8 cellular contexts compared by ENCODE assay signal in the genomic region with DNA sequence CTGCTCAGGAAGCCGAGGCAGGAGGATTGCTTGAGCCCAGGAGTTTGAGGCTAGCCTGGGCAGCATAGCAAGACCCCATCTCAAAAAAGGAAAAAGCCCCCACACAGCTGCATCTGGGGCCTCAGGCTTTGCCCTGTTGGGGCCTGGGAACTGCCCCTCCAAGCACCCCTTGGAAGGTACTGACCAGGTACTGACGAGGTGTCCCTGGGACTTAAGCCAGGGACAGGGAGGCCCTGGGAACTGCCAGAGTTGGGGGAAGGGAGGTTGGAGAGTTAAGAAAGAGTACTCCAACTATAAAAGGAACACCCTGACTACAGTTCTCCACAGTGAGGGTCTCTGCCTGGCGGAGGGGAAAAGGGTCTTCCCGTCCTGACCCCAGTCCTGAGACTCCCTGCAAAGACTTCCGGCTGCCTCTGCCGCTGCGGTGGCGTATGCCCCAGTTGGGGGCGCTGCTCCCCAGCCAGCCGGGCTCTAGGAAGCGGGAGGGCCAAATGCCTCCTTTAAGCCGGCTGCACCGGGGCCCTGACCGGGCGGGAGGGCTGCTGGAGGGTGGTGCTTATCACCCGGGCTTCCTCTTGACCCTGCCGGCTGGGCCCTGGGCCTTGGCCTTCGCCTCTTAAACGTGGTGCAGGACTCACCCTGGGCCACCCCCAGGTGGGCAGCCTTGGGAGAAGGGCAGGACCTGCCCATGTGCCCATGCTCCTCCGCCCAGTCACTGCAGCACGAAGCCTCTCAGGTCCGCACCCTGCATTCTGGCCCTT.
A peak's percentile ranks its signal among the peaks of the same experiment; 100 is the strongest.
DNase-seq lines count a peak whose midpoint lies in the region.

No MANE protein-coding gene starts in this region.

- intact Hi-C loops in posterior cingulate gyrus (cut with DNase I): loop anchor here (10.0 kb wide), 1 partner anchor 55 kb away; the partner anchor contains the start of gene UCN

- DNase-seq in SIG-M5 treated with dmso at 0.1 percent for 504 hours (lab: John Stamatoyannopoulos, UW; ENCODE audit: unreplicated experiment) (peak; percentile 18), SIG-M5 (lab: John Stamatoyannopoulos, UW) (no peak), NCI-H69 (lab: John Stamatoyannopoulos, UW) (peak; percentile 51), activated T-cell treated with anti-CD3 and anti-CD28 coated beads for 48 hours (ENCODE audit: low read depth) (peak; percentile 73), germinal center (ENCODE audit: low spot score) (peak; percentile 64), posterior cingulate gyrus (peak in 7 of 10 donors; percentile 31 to 93 (median 59)), NCI-H1048 (lab: John Stamatoyannopoulos, UW) (no peak)
- DNase-seq in effector CD4-positive, alpha-beta T cell: no peak

Comparison
In these comparisons a context has a peak if more than half of its experiments do, and no peak if none do; other contexts are left out.
1. DNase-seq: peak in SIG-M5 treated with dmso at 0.1 percent for 504 hours (single experiment), NCI-H69 (single experiment), activated T-cell treated with anti-CD3 and anti-CD28 coated beads for 48 hours (single experiment), germinal center (single experiment) and posterior cingulate gyrus (7 of 10); none in SIG-M5 (single experiment), NCI-H1048 (single experiment) and effector CD4-positive, alpha-beta T cell (single experiment).